In genomic region chr5:177261510-177261909, GRCh38 we compare ENCODE assay signal across 18 cellular contexts. TPM values are rescaled to one million over a fixed set of nuclear protein-coding genes. Genes with fewer than 3 reads are reported as not detected.
DNase-seq lines count a peak whose midpoint lies in the region; ATAC-seq, FAIRE-seq and TF ChIP-seq lines count a peak whose summit lies in the region.
"Had no signal": no experiment of that assay in that cellular context is flagged by ENCODE, and none has a peak within 500 bp of the region (broad histone marks: within the 10 kb centered on the region; RNA-seq: fewer than 3 reads in every experiment).

No MANE protein-coding gene starts in this region.

- peaks cover 27% of the 10 kb centered on the region for H3K36me3 ChIP-seq in CD8-positive, alpha-beta T cell (ENCODE audit: insufficient read depth, low read length)
- peaks cover 11 to 17% of the 10 kb centered on the region in 2 donors for H3K36me3 ChIP-seq in small intestine (ENCODE audit: control insufficient read depth in 2 of 2, insufficient read depth in 2 of 2, low read length in 2 of 2)

- peak overlapping the region; percentile 37 for H3K27ac Mint-ChIP-seq in activated CD4-positive, alpha-beta T cell treated with anti-CD3 and anti-CD28 coated beads for 36 hours
- H3K27ac Mint-ChIP-seq in CD8-positive, alpha-beta T cell, result peak overlapping the region; percentile 53
- H3K27ac Mint-ChIP-seq: CD4-positive, alpha-beta T cell; GM23338 had no signal

- no peaks in the 10 kb centered on the region for H3K9me3 Mint-ChIP-seq in activated CD4-positive, alpha-beta T cell treated with anti-CD3 and anti-CD28 coated beads for 36 hours (ENCODE audit: low read depth)
- no peaks in the 10 kb centered on the region for H3K9me3 Mint-ChIP-seq in CD8-positive, alpha-beta T cell
- H3K9me3 Mint-ChIP-seq: CD4-positive, alpha-beta T cell; GM23338 had no signal

- no peaks in the 10 kb centered on the region for H3K9me3 ChIP-seq in CD8-positive, alpha-beta T cell (ENCODE audit: low read length)
- H3K9me3 ChIP-seq in small intestine (ENCODE audit: control insufficient read depth, low read depth), result no peaks in the 10 kb centered on the region
- H3K9me3 ChIP-seq: A549 had no signal

- ATAC-seq in activated CD4-positive, alpha-beta T cell treated with anti-CD3 and anti-CD28 coated beads for 36 hours, result no peak
- ATAC-seq in CD8-positive, alpha-beta T cell, result no peak
- ATAC-seq in left lobe of liver, result peak; percentile 34
- ATAC-seq: A549, GM23338 had no signal

- CTCF ChIA-PET in activated CD4-positive, alpha-beta T cell treated with anti-CD3 and anti-CD28 coated beads for 36 hours (lab: Charles Lee), result no interaction called here
- CTCF ChIA-PET in CD8-positive, alpha-beta T cell (lab: Charles Lee), result no interaction called here

- no peaks in the 10 kb centered on the region for H3K27me3 ChIP-seq in CD8-positive, alpha-beta T cell (ENCODE audit: insufficient read depth, low read length)
- H3K27me3 ChIP-seq in small intestine (ENCODE audit: control insufficient read depth in 2 of 2, insufficient read depth in 2 of 2, low read length in 2 of 2), result no peaks in the 10 kb centered on the region

- peak; percentile 64 for FAIRE-seq in small intestine (lab: Jason Lieb, UNC)
- FAIRE-seq: A549, H54 had no signal

- no peaks in the 10 kb centered on the region for H3K4me1 ChIP-seq in CD8-positive, alpha-beta T cell (ENCODE audit: insufficient read depth, low read length)
- H3K4me1 ChIP-seq in small intestine (ENCODE audit: control insufficient read depth in 2 of 2, insufficient read depth in 1 of 2, low read depth in 1 of 2, low read length in 1 of 2), result no peaks in the 10 kb centered on the region
- H3K4me1 ChIP-seq: A549 had no signal

- DNase-seq in activated CD4-positive, alpha-beta T cell treated with anti-CD3 and anti-CD28 coated beads for 36 hours, result no peak
- no peak for DNase-seq in activated CD4-positive, alpha-beta T cell treated with anti-CD3 and anti-CD28 coated beads, Interleukin-2, amount 50 U/mL, for 48 hours
- DNase-seq in CD8-positive, alpha-beta T cell, result no peak
- no peak for DNase-seq in left lobe of liver (ENCODE audit: low spot score)
- no peak for DNase-seq in small intestine
- DNase-seq in stimulated activated naive CD4-positive, alpha-beta T cell treated with Interleukin-2 at 50 U/mL for 16 hours (lab: John Stamatoyannopoulos, UW), result no peak
- no peak for DNase-seq in activated CD8-positive, alpha-beta memory T cell treated with anti-CD3 and anti-CD28 coated beads for 24 hours
- DNase-seq: AML-193; CD4-positive, alpha-beta T cell; DMS153; DMS79; GDM1; HCEC 1CT had no signal

- POLR2A ChIA-PET in activated CD4-positive, alpha-beta T cell treated with anti-CD3 and anti-CD28 coated beads for 36 hours (lab: Charles Lee), result no interaction called here
- POLR2A ChIA-PET in CD8-positive, alpha-beta T cell (lab: Charles Lee), result no interaction called here

- no peak overlapping the region for H3K4me3 Mint-ChIP-seq in activated CD4-positive, alpha-beta T cell treated with anti-CD3 and anti-CD28 coated beads for 36 hours
- no peak overlapping the region for H3K4me3 Mint-ChIP-seq in CD8-positive, alpha-beta T cell
- H3K4me3 Mint-ChIP-seq: CD4-positive, alpha-beta T cell; GM23338 had no signal

- H3K4me1 Mint-ChIP-seq in activated CD4-positive, alpha-beta T cell treated with anti-CD3 and anti-CD28 coated beads for 36 hours, result peaks cover 5% of the 10 kb centered on the region
- H3K4me1 Mint-ChIP-seq in CD8-positive, alpha-beta T cell (ENCODE audit: low read depth), result no peaks in the 10 kb centered on the region
- H3K4me1 Mint-ChIP-seq: GM23338 had no signal

- no peak for TF ChIP-seq CTCF in CD8-positive, alpha-beta T cell (IDR thresholded peaks at IDR 0.05)

- peaks cover 48% of the 10 kb centered on the region for H3K36me3 Mint-ChIP-seq in activated CD4-positive, alpha-beta T cell treated with anti-CD3 and anti-CD28 coated beads for 36 hours (ENCODE audit: low read depth)
- H3K36me3 Mint-ChIP-seq in CD8-positive, alpha-beta T cell, result peaks cover 86% of the 10 kb centered on the region

- intact Hi-C loops in activated CD4-positive, alpha-beta T cell treated with anti-CD3 and anti-CD28 coated beads for 36 hours (cut with DNase I, micrococcal nuclease), result no loop called here
- intact Hi-C loops in CD8-positive, alpha-beta T cell (cut with DNase I, micrococcal nuclease), result loop anchor here in 1 of 2 experiments (5.0 kb wide), 1 partner anchor 149 kb away; no protein-coding TSS in a partner anchor

- no peak overlapping the region for H3K27ac ChIP-seq in CD8-positive, alpha-beta T cell (ENCODE audit: low read depth, low read length)
- no peak overlapping the region for H3K27ac ChIP-seq in small intestine (ENCODE audit: low read depth in 1 of 2, low read length in 1 of 2)
- H3K27ac ChIP-seq: 22Rv1, A549, C4-2B had no signal

- H3K27me3 Mint-ChIP-seq in activated CD4-positive, alpha-beta T cell treated with anti-CD3 and anti-CD28 coated beads for 36 hours, result no peaks in the 10 kb centered on the region
- H3K27me3 Mint-ChIP-seq in CD8-positive, alpha-beta T cell (ENCODE audit: low read depth), result no peaks in the 10 kb centered on the region
- H3K27me3 Mint-ChIP-seq: CD4-positive, alpha-beta T cell had no signal

- H3K4me3 ChIP-seq in CD8-positive, alpha-beta T cell (ENCODE audit: low read depth, low read length), result no peak overlapping the region
- H3K4me3 ChIP-seq in small intestine (ENCODE audit: low read depth in 1 of 2, low read length in 2 of 2), result no peak overlapping the region
- H3K4me3 ChIP-seq: A549, GM23338 had no signal

- WGBS in small intestine, 3 donors, result 56 to 83% (median 74%) methylated on average over 1 of the region's 1 CpG

RNA-seq across cellular contexts. Expression of gene RAB24, which starts 42.0 kb away (rescaled TPM):
- total RNA-seq in activated CD4-positive, alpha-beta T cell treated with anti-CD3 and anti-CD28 coated beads for 36 hours, result 10 to 100 TPM; 10.9 to 21.0 TPM
- total RNA-seq in CD8-positive, alpha-beta T cell, result 10 to 100 TPM; 14.1 to 19.8 TPM
- 15.3 TPM for total RNA-seq in left lobe of liver
- polyA plus RNA-seq in small intestine, result 10 to 100 TPM; 48.1 to 80.1 (median 67.0) TPM

RNA-seq across cellular contexts. Expression of gene PRELID1, which starts 42.1 kb away (rescaled TPM):
- total RNA-seq in activated CD4-positive, alpha-beta T cell treated with anti-CD3 and anti-CD28 coated beads for 36 hours, result 100 to 1,000 TPM; 266 to 362 TPM
- total RNA-seq in CD8-positive, alpha-beta T cell, result 10 to 100 TPM; 15.5 to 23.7 TPM
- 68.1 TPM for total RNA-seq in left lobe of liver
- 100 to 1,000 TPM; 278 to 457 (median 356) TPM for polyA plus RNA-seq in small intestine

RNA-seq across cellular contexts. Expression of gene MXD3, which starts 50.2 kb away (rescaled TPM):
- total RNA-seq in activated CD4-positive, alpha-beta T cell treated with anti-CD3 and anti-CD28 coated beads for 36 hours, result 10 to 100 TPM; 21.3 to 27.2 TPM
- total RNA-seq in CD8-positive, alpha-beta T cell, result 1 to 10 TPM; 6.2 to 8.5 TPM
- total RNA-seq in left lobe of liver, result 9.4 TPM
- polyA plus RNA-seq in small intestine, result 10 to 100 TPM; 11.9 to 22.9 (median 13.5) TPM
